ENCODE assay signal across 10 cellular contexts in the genomic region with DNA sequence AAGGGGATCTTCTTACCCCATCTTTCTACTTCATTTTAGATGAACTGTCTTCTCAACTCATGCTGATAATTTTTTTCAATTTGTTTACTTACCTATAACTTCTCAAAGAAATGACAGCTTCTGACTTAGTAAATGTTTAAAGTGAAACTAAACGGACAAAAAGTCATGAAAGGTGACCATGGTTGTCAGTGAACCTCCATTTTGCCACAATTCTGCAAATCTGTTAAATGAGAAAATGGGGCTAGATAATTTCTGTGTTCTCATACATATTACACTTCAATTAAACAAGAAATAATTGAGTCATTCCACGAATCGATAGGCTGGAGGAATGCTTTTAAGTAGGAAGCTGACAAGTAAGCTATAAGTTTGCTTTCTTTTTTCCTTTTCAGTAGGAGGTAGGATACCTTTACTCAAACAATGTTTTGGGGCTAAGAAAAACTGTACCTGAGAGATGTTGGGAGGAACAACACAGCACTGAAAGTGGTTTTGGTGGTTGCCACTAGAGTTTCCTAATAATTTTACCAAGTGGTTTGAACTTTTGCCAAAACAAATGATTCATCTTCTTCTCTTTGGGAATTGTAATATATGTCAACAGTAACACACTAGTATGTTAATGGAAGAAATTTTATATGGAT. TPM values are rescaled to one million over a fixed set of nuclear protein-coding genes. Genes with fewer than 3 reads are reported as not detected.
DNase-seq lines count a peak whose midpoint lies in the region; ATAC-seq and TF ChIP-seq lines count a peak whose summit lies in the region.
"Had no signal": no experiment of that assay in that cellular context is flagged by ENCODE, and none has a peak within 500 bp of the region (broad histone marks: within the 10 kb centered on the region; RNA-seq: fewer than 3 reads in every experiment).

No MANE protein-coding gene starts in this region.

- peaks cover 11% of the 10 kb centered on the region for H3K36me3 Mint-ChIP-seq in Calu3 (ENCODE audit: insufficient read depth, unreplicated experiment)

- DNase-seq in Calu3 (no peak), LoVo (ENCODE audit: low spot score) (peak; percentile 53), dermis blood vessel endothelial cell (peak; percentile 2), lung (ENCODE audit: low spot score) (no peak), NCI-H1436 treated with DMSO at 0.1 percent for 48 hours (lab: John Stamatoyannopoulos, UW) (no peak), NCI-H1417 treated with DMSO at 0.1 percent for 48 hours (lab: John Stamatoyannopoulos, UW) (no peak)
- no peak for DNase-seq in activated naive CD4-positive, alpha-beta T cell treated with Interleukin-2 at 50 U/mL for 16 hours
- DNase-seq: activated gamma-delta T cell; stimulated activated CD4-positive, alpha-beta T cell treated with anti-CD3 and anti-CD28 coated beads, Interleukin-15, amount 100 ng/mL, for 24 hours had no signal

- intact Hi-C loops in Calu3 (cut with micrococcal nuclease; ENCODE audit: unreplicated experiment), result loop anchor here (5.0 kb wide), 1 partner anchor 39 kb away; no protein-coding TSS in a partner anchor

- peak; percentile 7 for ATAC-seq in lung (ENCODE audit: insufficient read depth, low FRiP score)
- no peak for ATAC-seq in GM19023 (IDR thresholded peaks at IDR 0.05; ENCODE audit: unreplicated experiment)

- no peaks in the 10 kb centered on the region for H3K27me3 Mint-ChIP-seq in Calu3 (ENCODE audit: unreplicated experiment)

- H3K36me3 ChIP-seq in lung (ENCODE audit: control insufficient read depth in 2 of 2, insufficient read depth in 2 of 2, low read length in 2 of 2), result no peaks in the 10 kb centered on the region

- no peak overlapping the region for H3K4me3 ChIP-seq in lung

- H3K4me1 Mint-ChIP-seq in Calu3 (ENCODE audit: low read depth, unreplicated experiment), result peaks cover 45% of the 10 kb centered on the region

- H3K4me3 Mint-ChIP-seq in Calu3 (ENCODE audit: low read depth, unreplicated experiment), result peak overlapping the region; percentile 49

- peaks cover 0 to 3% of the 10 kb centered on the region in 2 donors for H3K4me1 ChIP-seq in lung (ENCODE audit: control insufficient read depth in 2 of 2, insufficient read depth in 2 of 2, low read length in 2 of 2)

- no peak for TF ChIP-seq CTCF in Calu3 (IDR thresholded peaks at IDR 0.05; ENCODE audit: unreplicated experiment)
- TF ChIP-seq CTCF in lung (IDR thresholded peaks at IDR 0.05; ENCODE audit: control extremely low read depth, extremely low read depth), result no peak

- TSS peak; percentile 96 for BruUV-seq in Calu3 (replicated peaks; lab: Mats Ljungman, UMichigan)

- no peak overlapping the region for H3K27ac ChIP-seq in lung (ENCODE audit: low read depth in 1 of 2, low read length in 1 of 2)

- CTCF ChIA-PET in Calu3 (lab: Charles Lee), result interaction anchor here (0.8 to 1.0 kb wide), 2 partner anchors 44 to 164 kb away, joined by 3 to 4 read pairs; no protein-coding TSS in a partner anchor

- no peaks in the 10 kb centered on the region for H3K9me3 ChIP-seq in lung (ENCODE audit: control insufficient read depth in 2 of 2, insufficient read depth in 1 of 2, low read length in 1 of 2)

- H3K27ac Mint-ChIP-seq in Calu3 (ENCODE audit: unreplicated experiment), result peak overlapping the region; percentile 81

- WGBS in lung, 2 donors, result 48 to 57% methylated on average over 3 of the region's 3 CpGs

- H3K9me3 Mint-ChIP-seq in Calu3 (ENCODE audit: low read depth, unreplicated experiment), result peaks cover 4% of the 10 kb centered on the region

- H3K27me3 ChIP-seq in lung (ENCODE audit: control insufficient read depth, insufficient read depth), result no peaks in the 10 kb centered on the region

RNA-seq across cellular contexts. Expression of a gene that starts 17.1 kb away (rescaled TPM):
- not detected in 2 replicates for total RNA-seq in Calu3 (2022)
- total RNA-seq in dermis blood vessel endothelial cell, result not detected in 2 replicates
- not detected for total RNA-seq in lung
- not detected for polyA plus RNA-seq in lung

Comparison
In these comparisons a context has a peak if more than half of its experiments do, and no peak if none do; other contexts are left out.
1. DNase-seq: peak in LoVo (single experiment) and dermis blood vessel endothelial cell (single experiment); none in Calu3 (single experiment), lung (single experiment), NCI-H1436 treated with DMSO at 0.1 percent for 48 hours (single experiment), activated naive CD4-positive, alpha-beta T cell treated with Interleukin-2 at 50 U/mL for 16 hours (single experiment) and NCI-H1417 treated with DMSO at 0.1 percent for 48 hours (single experiment).